In genomic region chr5:38725419-38725865, GRCh38 we compare ENCODE assay signal across 17 cellular contexts.
DNase-seq lines count a peak whose midpoint lies in the region; ATAC-seq and TF ChIP-seq lines count a peak whose summit lies in the region.
"Had no signal": no experiment of that assay in that cellular context is flagged by ENCODE, and none has a peak within 500 bp of the region (broad histone marks: within the 10 kb centered on the region; RNA-seq: fewer than 3 reads in every experiment).

No MANE protein-coding gene starts in this region.

- POLR2A ChIA-PET in HEK293T (lab: Yijun Ruan, JAX): no interaction called here

- H3K27ac ChIP-seq in Karpas-422 (ENCODE audit: low read length): no peak overlapping the region
- H3K27ac ChIP-seq: body of pancreas, spleen had no signal

- peaks cover 10% of the 10 kb centered on the region for H3K4me1 Mint-ChIP-seq in nephron

- H3K27me3 ChIP-seq in Karpas-422 (ENCODE audit: low read length): no peaks in the 10 kb centered on the region
- H3K27me3 ChIP-seq: body of pancreas, spleen had no signal

- DNase-seq in COLO829 (ENCODE audit: low spot score) (peak; percentile 9), amygdala (lab: John Stamatoyannopoulos, UW) (peak in 50 of 56 donors; percentile 30 to 93 (median 76)), head of caudate nucleus (peak; percentile 33 to 90 (median 74)), Karpas-422 (no peak), HEK293T (ENCODE audit: extremely low spot score) (no peak)
- DNase-seq in stimulated activated naive CD4-positive, alpha-beta T cell (lab: John Stamatoyannopoulos, UW): no peak
- DNase-seq: activated naive CD4-positive, alpha-beta T cell treated with Interleukin-2 at 50 U/mL for 16 hours; body of pancreas; effector memory CD8-positive, alpha-beta T cell; GF-D8; HCEC 1CT; NCI-H1092; spleen; T-helper 2 cell had no signal

- no peaks in the 10 kb centered on the region for H3K27me3 Mint-ChIP-seq in nephron (ENCODE audit: low read depth)

- H3K9me2 ChIP-seq in Karpas-422 (replicated peaks; ENCODE audit: insufficient read depth, low read length): no peaks in the 10 kb centered on the region

- H3K9me3 Mint-ChIP-seq in nephron: no peaks in the 10 kb centered on the region
- H3K9me3 Mint-ChIP-seq: effector memory CD8-positive, alpha-beta T cell; stimulated activated naive CD8-positive, alpha-beta T cell treated with anti-CD3 and anti-CD28 coated beads, Interleukin-15, Interleukin-2, amounts not matched to agents 100 ng/mL and 50 ng/mL, for 24 hours had no signal

- H3K9me3 ChIP-seq in Karpas-422 (ENCODE audit: low read length): no peaks in the 10 kb centered on the region
- H3K9me3 ChIP-seq: body of pancreas, spleen had no signal

- ATAC-seq in GM18858 (IDR thresholded peaks at IDR 0.05; ENCODE audit: unreplicated experiment): no peak
- ATAC-seq: body of pancreas; effector memory CD8-positive, alpha-beta T cell had no signal

- no peaks in the 10 kb centered on the region for H3K79me2 ChIP-seq in Karpas-422 (ENCODE audit: low read length)

- peak overlapping the region; percentile 49 to 55 (median 50) for H3K27ac Mint-ChIP-seq in nephron
- H3K27ac Mint-ChIP-seq: effector memory CD8-positive, alpha-beta T cell; stimulated activated naive CD8-positive, alpha-beta T cell treated with anti-CD3 and anti-CD28 coated beads, Interleukin-15, Interleukin-2, amounts not matched to agents 100 ng/mL and 50 ng/mL, for 24 hours had no signal

- no peaks in the 10 kb centered on the region for H3K36me3 ChIP-seq in Karpas-422 (ENCODE audit: insufficient read depth, low read length)
- H3K36me3 ChIP-seq: spleen had no signal

- TF ChIP-seq CTCF in nephron (IDR thresholded peaks at IDR 0.05; ENCODE audit: unreplicated experiment in 3 of 3): no peak

- intact Hi-C loops in head of caudate nucleus (cut with DNase I): no loop called here

- H4K20me1 ChIP-seq in Karpas-422 (ENCODE audit: insufficient read depth, low read depth, low read length): no peaks in the 10 kb centered on the region

- no peak overlapping the region for H3K4me2 ChIP-seq in Karpas-422 (ENCODE audit: low read depth, low read length, poor library complexity, severe bottlenecking)

- H3K4me1 ChIP-seq in Karpas-422 (ENCODE audit: low read length): no peaks in the 10 kb centered on the region
- H3K4me1 ChIP-seq: body of pancreas, spleen had no signal

- no peaks in the 10 kb centered on the region for H3K36me3 Mint-ChIP-seq in nephron (ENCODE audit: low read depth)

- no peak overlapping the region for H3K4me3 Mint-ChIP-seq in nephron
- H3K4me3 Mint-ChIP-seq: effector memory CD8-positive, alpha-beta T cell; stimulated activated naive CD8-positive, alpha-beta T cell treated with anti-CD3 and anti-CD28 coated beads, Interleukin-15, Interleukin-2, amounts not matched to agents 100 ng/mL and 50 ng/mL, for 24 hours had no signal

- CTCF ChIA-PET in HEK293T (lab: Yijun Ruan, JAX): no interaction called here

- no peak overlapping the region for H3K4me3 ChIP-seq in Karpas-422 (ENCODE audit: low read length)
- H3K4me3 ChIP-seq: body of pancreas, spleen had no signal

- no peak overlapping the region for H2AFZ ChIP-seq in Karpas-422 (ENCODE audit: low read length)

- no peak overlapping the region for H3K9ac ChIP-seq in Karpas-422 (ENCODE audit: low read length)

TF ChIP-seq in HEK293T, 16 proteins besides CTCF, POLR2A, EP300 and RAD21:
- no peak for TF ChIP-seq ELF4 (IDR thresholded peaks at IDR 0.05)
TF ChIP-seq in HEK293T: peak in this region for 0.

Comparison
In these comparisons a context has a peak if more than half of its experiments do, and no peak if none do; other contexts are left out.
1. DNase-seq: peak in COLO829 (single experiment), amygdala (50 of 56) and head of caudate nucleus (42 of 42); none in Karpas-422 (single experiment), stimulated activated naive CD4-positive, alpha-beta T cell (0 of 6) and HEK293T (single experiment).